8 cellular contexts compared by ENCODE assay signal in the genomic region with DNA sequence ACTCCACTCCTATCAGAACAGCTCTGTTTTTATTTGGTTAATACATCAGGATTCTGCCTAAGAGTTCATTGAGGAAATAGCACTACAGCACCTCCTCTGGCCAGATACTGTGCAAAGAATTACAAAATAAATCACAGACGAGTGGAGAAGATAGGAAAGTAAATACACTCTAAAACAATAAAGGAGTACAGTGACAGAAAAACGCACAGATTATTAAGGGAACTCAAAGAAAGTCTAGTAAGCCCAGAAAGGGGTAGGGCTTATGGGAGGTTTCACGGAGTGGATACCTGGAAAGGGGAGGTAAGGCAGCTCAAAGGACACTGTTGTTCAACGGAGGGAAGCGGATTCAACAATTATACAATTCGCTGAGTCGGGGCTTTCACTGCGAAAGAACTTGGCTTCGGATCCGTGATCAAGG. TPM values are rescaled to one million over a fixed set of nuclear protein-coding genes. Genes with fewer than 3 reads are reported as not detected.
A peak's percentile ranks its signal among the peaks of the same experiment; 100 is the strongest.
DNase-seq lines count a peak whose midpoint lies in the region; ATAC-seq and TF ChIP-seq lines count a peak whose summit lies in the region.

No MANE protein-coding gene starts in this region.

- TF ChIP-seq CTCF in epithelial cell of proximal tubule (conservative IDR thresholded peaks at IDR 0.05; ENCODE audit: low read depth, low read length), result peak; percentile 62

- peak; percentile 24 for ATAC-seq in GM18909 (IDR thresholded peaks at IDR 0.05; ENCODE audit: poor library complexity, unreplicated experiment)
- ATAC-seq in GM18870 (IDR thresholded peaks at IDR 0.05; ENCODE audit: unreplicated experiment), result no peak

- peaks cover 0 to 6% (median 0%) of the 10 kb centered on the region in 11 experiments; a peak in 2 of 22 replicates for H3K36me3 ChIP-seq in BLaER1 treated with 17β-estradiol and CSF1 and Interleukin-3, amounts not matched to agents 10 nM and 100 nM
- no peaks in the 10 kb centered on the region for H3K36me3 ChIP-seq in muscle layer of duodenum (ENCODE audit: control insufficient read depth in 1 of 2, insufficient read depth in 2 of 2, low read length in 2 of 2)

- peak overlapping the region; percentile 85 to 98 (median 91) for H3K9ac ChIP-seq in BLaER1 treated with 17β-estradiol and CSF1 and Interleukin-3, amounts not matched to agents 10 nM and 100 nM

- H3K9me3 ChIP-seq in BLaER1 treated with 17β-estradiol and CSF1 and Interleukin-3, amounts not matched to agents 10 nM and 100 nM (replicated peaks in 1 of 11), result peaks cover 0 to 13% (median 5%) of the 10 kb centered on the region in 11 experiments; a peak in 11 of 22 replicates
- H3K9me3 ChIP-seq in muscle layer of duodenum (ENCODE audit: control insufficient read depth in 1 of 2, low read length in 2 of 2), result peaks cover 0 to 3% of the 10 kb centered on the region in 2 donors

- peak overlapping the region; percentile 66 to 80 (median 68) for H3K4me3 ChIP-seq in BLaER1 treated with 17β-estradiol and CSF1 and Interleukin-3, amounts not matched to agents 10 nM and 100 nM
- H3K4me3 ChIP-seq in epithelial cell of proximal tubule (ENCODE audit: low read depth, low read length) (peak overlapping the region; percentile 62), muscle layer of duodenum (ENCODE audit: low read depth in 1 of 2, low read length in 2 of 2) (peak overlapping the region; percentile 77 to 96)

- no peaks in the 10 kb centered on the region for H4K20me1 ChIP-seq in BLaER1 treated with 17β-estradiol and CSF1 and Interleukin-3, amounts not matched to agents 10 nM and 100 nM

- H3K27ac ChIP-seq in BLaER1 treated with 17β-estradiol and CSF1 and Interleukin-3, amounts not matched to agents 10 nM and 100 nM, result peak overlapping the region; percentile 90 to 98 (median 94)
- H3K27ac ChIP-seq in muscle layer of duodenum (ENCODE audit: low read length), result peak overlapping the region; percentile 98

- no peaks in the 10 kb centered on the region for H3K27me3 ChIP-seq in BLaER1 treated with 17β-estradiol and CSF1 and Interleukin-3, amounts not matched to agents 10 nM and 100 nM
- no peaks in the 10 kb centered on the region for H3K27me3 ChIP-seq in muscle layer of duodenum (ENCODE audit: low read depth, low read length)

- H3K4me1 ChIP-seq in BLaER1 treated with 17β-estradiol and CSF1 and Interleukin-3, amounts not matched to agents 10 nM and 100 nM, result peaks cover 26 to 84% (median 32%) of the 10 kb centered on the region in 10 experiments
- no peaks in the 10 kb centered on the region for H3K4me1 ChIP-seq in muscle layer of duodenum (ENCODE audit: control insufficient read depth in 1 of 2, insufficient read depth in 2 of 2, low read length in 2 of 2)

- peak; percentile 15 for DNase-seq in HS-27A (ENCODE audit: low read depth)
- peak; percentile 42 for DNase-seq in SW480 (ENCODE audit: low spot score)
- peak; percentile 32 for DNase-seq in epithelial cell of proximal tubule (ENCODE audit: low read depth)
- DNase-seq in A172 (ENCODE audit: low spot score), result no peak

- peak overlapping the region; percentile 83 to 97 (median 90) for H3K4me2 ChIP-seq in BLaER1 treated with 17β-estradiol and CSF1 and Interleukin-3, amounts not matched to agents 10 nM and 100 nM

RNA-seq across cellular contexts. Expression of a gene that starts 5.5 kb away (rescaled TPM):
- total RNA-seq in epithelial cell of proximal tubule, result not detected in 2 replicates
- total RNA-seq in A172 (2014; rRNA removed; shearing (Covaris generic)), result not detected in 2 replicates

RNA-seq across cellular contexts. Expression of a gene that starts 14.1 kb away (rescaled TPM):
- 0.12 and 0.29 TPM in 2 replicates for total RNA-seq in epithelial cell of proximal tubule
- total RNA-seq in A172 (2014; rRNA removed; shearing (Covaris generic)), result 0.29 TPM in 1 of 2 replicates, not detected in the other

RNA-seq across cellular contexts. Expression of a gene that starts 40.2 kb away (rescaled TPM):
- 8.6 and 13.6 TPM in 2 replicates for total RNA-seq in epithelial cell of proximal tubule
- total RNA-seq in A172 (2014; rRNA removed; shearing (Covaris generic)), result 15.4 and 17.2 TPM in 2 replicates
